ENCODE assay signal across 22 cellular contexts in genomic region chr14:29462271-29462670, GRCh38.
DNase-seq lines count a peak whose midpoint lies in the region; ATAC-seq and TF ChIP-seq lines count a peak whose summit lies in the region.
"Had no signal": no experiment of that assay in that cellular context is flagged by ENCODE, and none has a peak within 500 bp of the region (broad histone marks: within the 10 kb centered on the region; RNA-seq: fewer than 3 reads in every experiment).

No MANE protein-coding gene starts in this region.

- intact Hi-C loops in activated CD4-positive, alpha-beta memory T cell treated with anti-CD3 and anti-CD28 coated beads for 36 hours (cut with micrococcal nuclease), result no loop called here
- intact Hi-C loops in PC-3 (cut with micrococcal nuclease), result loop anchor here (5.0 kb wide), 3 partner anchors 220 to 445 kb away; no protein-coding TSS in a partner anchor

- no peak overlapping the region for H3K4me3 Mint-ChIP-seq in neural progenitor cell
- no peak overlapping the region for H3K4me3 Mint-ChIP-seq in activated CD4-positive, alpha-beta memory T cell treated with anti-CD3 and anti-CD28 coated beads for 36 hours
- H3K4me3 Mint-ChIP-seq: activated CD8-positive, alpha-beta T cell treated with anti-CD3 and anti-CD28 coated beads for 36 hours; CD4-positive, alpha-beta T cell; IgD-negative memory B cell; memory B cell; stimulated activated memory B cell treated with anti-CD40 and anti-IgM and Interleukin-4, amounts not matched to agents 10 μg/mL and 1 μg/mL and 100 μg/mL, for 72 hours had no signal

- H3K4me2 ChIP-seq in neural progenitor cell, result no peak overlapping the region
- no peak overlapping the region for H3K4me2 ChIP-seq in PC-3 (ENCODE audit: low read length)

- no peak overlapping the region for H3K9ac ChIP-seq in neural progenitor cell
- no peak overlapping the region for H3K9ac ChIP-seq in PC-3 (ENCODE audit: low read length)

- CTCF ChIA-PET in activated CD4-positive, alpha-beta memory T cell treated with anti-CD3 and anti-CD28 coated beads for 36 hours (lab: Charles Lee), result no interaction called here
- CTCF ChIA-PET in PC-3 (lab: Charles Lee), result no interaction called here

- H3K4me1 Mint-ChIP-seq in neural progenitor cell, result peaks cover 41% of the 10 kb centered on the region
- H3K4me1 Mint-ChIP-seq in activated CD4-positive, alpha-beta memory T cell treated with anti-CD3 and anti-CD28 coated beads for 36 hours (ENCODE audit: low read depth), result no peaks in the 10 kb centered on the region
- H3K4me1 Mint-ChIP-seq: IgD-negative memory B cell; memory B cell; stimulated activated memory B cell treated with anti-CD40 and anti-IgM and Interleukin-4, amounts not matched to agents 10 μg/mL and 1 μg/mL and 100 μg/mL, for 72 hours had no signal

- no peaks in the 10 kb centered on the region for H3K9me3 Mint-ChIP-seq in neural progenitor cell
- peaks cover 14% of the 10 kb centered on the region for H3K9me3 Mint-ChIP-seq in activated CD4-positive, alpha-beta memory T cell treated with anti-CD3 and anti-CD28 coated beads for 36 hours
- H3K9me3 Mint-ChIP-seq: memory B cell; stimulated activated memory B cell treated with anti-CD40 and anti-IgM and Interleukin-4, amounts not matched to agents 10 μg/mL and 1 μg/mL and 100 μg/mL, for 72 hours had no signal

- no peak for ATAC-seq in PC-3
- ATAC-seq: activated CD8-positive, alpha-beta T cell treated with anti-CD3 and anti-CD28 coated beads for 36 hours; stimulated activated memory B cell treated with anti-CD40 and anti-IgM and Interleukin-4, amounts not matched to agents 10 μg/mL and 1 μg/mL and 100 μg/mL, for 72 hours had no signal

- H3K27ac ChIP-seq in neural progenitor cell (no peak overlapping the region), PC-3 (ENCODE audit: low read length) (no peak overlapping the region)
- H3K27ac ChIP-seq: coronary artery, suprapubic skin had no signal

- H3K9me3 ChIP-seq in neural progenitor cell (ENCODE audit: low read depth), result no peaks in the 10 kb centered on the region
- H3K9me3 ChIP-seq in PC-3 (ENCODE audit: low read length), result no peaks in the 10 kb centered on the region
- H3K9me3 ChIP-seq: suprapubic skin had no signal

- H3K36me3 ChIP-seq in neural progenitor cell, result no peaks in the 10 kb centered on the region
- H3K36me3 ChIP-seq in PC-3 (ENCODE audit: low read depth, low read length), result no peaks in the 10 kb centered on the region
- H3K36me3 ChIP-seq: suprapubic skin had no signal

- H3K4me1 ChIP-seq in neural progenitor cell (peaks cover 50% of the 10 kb centered on the region), PC-3 (ENCODE audit: insufficient read depth, low read length) (peaks cover 9% of the 10 kb centered on the region)
- H3K4me1 ChIP-seq: suprapubic skin had no signal

- H3K4me3 ChIP-seq in neural progenitor cell, result no peak overlapping the region
- no peak overlapping the region for H3K4me3 ChIP-seq in PC-3 (ENCODE audit: low read length)
- H3K4me3 ChIP-seq: coronary artery, suprapubic skin had no signal

- no TSS peak for BruUV-seq in PC-3 (replicated peaks; lab: Mats Ljungman, UMichigan)

- H3F3A ChIP-seq in neural progenitor cell (ENCODE audit: low read depth) (peaks cover 10% of the 10 kb centered on the region), PC-3 (ENCODE audit: low read length, unreplicated experiment) (no peaks in the 10 kb centered on the region)

- H4K20me1 ChIP-seq in neural progenitor cell (ENCODE audit: low read depth), result no peaks in the 10 kb centered on the region
- no peaks in the 10 kb centered on the region for H4K20me1 ChIP-seq in PC-3 (ENCODE audit: low read length)

- no peaks in the 10 kb centered on the region for H3K27me3 ChIP-seq in neural progenitor cell
- H3K27me3 ChIP-seq in PC-3 (ENCODE audit: low read length), result peaks cover 30% of the 10 kb centered on the region; the same call in 1 of the 2 replicates
- H3K27me3 ChIP-seq: suprapubic skin had no signal

- POLR2A ChIA-PET in activated CD4-positive, alpha-beta memory T cell treated with anti-CD3 and anti-CD28 coated beads for 36 hours (lab: Charles Lee), result no interaction called here
- POLR2A ChIA-PET in PC-3 (lab: Charles Lee; ENCODE audit: unreplicated experiment), result no interaction called here

- H3K9me2 ChIP-seq in PC-3 (replicated peaks; ENCODE audit: low read length), result no peaks in the 10 kb centered on the region

- peak; percentile 33 for DNase-seq in NCI-H1048 (lab: John Stamatoyannopoulos, UW)
- DNase-seq in NCI-H146 (lab: John Stamatoyannopoulos, UW), result peak; percentile 96
- peak; percentile 9 for DNase-seq in NCI-H2227 (lab: John Stamatoyannopoulos, UW; ENCODE audit: unreplicated experiment)
- DNase-seq in kidney tubule cell (ENCODE audit: low spot score), result peak; percentile 19
- no peak for DNase-seq in neural progenitor cell (ENCODE audit: low spot score)
- DNase-seq in activated CD4-positive, alpha-beta memory T cell treated with anti-CD3 and anti-CD28 coated beads for 36 hours, result no peak
- DNase-seq in PC-3, result no peak
- DNase-seq: activated CD4-positive, CD25-positive, alpha-beta regulatory T cell; activated CD8-positive, alpha-beta T cell treated with anti-CD3 and anti-CD28 coated beads for 36 hours; activated naive CD4-positive, alpha-beta T cell; amniotic stem cell; CD4-positive, alpha-beta T cell; HCEC 1CT; NCI-H524; Right ventricle myocardium superior; small intestine; stimulated activated CD4-positive, alpha-beta T cell treated with anti-CD3 and anti-CD28 coated beads, Interleukin-2, amount 100 ng/mL, for 24 hours had no signal

- no peaks in the 10 kb centered on the region for H3K36me3 Mint-ChIP-seq in neural progenitor cell
- no peaks in the 10 kb centered on the region for H3K36me3 Mint-ChIP-seq in activated CD4-positive, alpha-beta memory T cell treated with anti-CD3 and anti-CD28 coated beads for 36 hours
- H3K36me3 Mint-ChIP-seq: IgD-negative memory B cell; memory B cell; stimulated activated memory B cell treated with anti-CD40 and anti-IgM and Interleukin-4, amounts not matched to agents 10 μg/mL and 1 μg/mL and 100 μg/mL, for 72 hours had no signal

- H3K27ac Mint-ChIP-seq in neural progenitor cell, result no peak overlapping the region
- H3K27ac Mint-ChIP-seq in activated CD4-positive, alpha-beta memory T cell treated with anti-CD3 and anti-CD28 coated beads for 36 hours, result no peak overlapping the region
- H3K27ac Mint-ChIP-seq: activated CD8-positive, alpha-beta T cell treated with anti-CD3 and anti-CD28 coated beads for 36 hours; CD4-positive, alpha-beta T cell; IgD-negative memory B cell; memory B cell; stimulated activated memory B cell treated with anti-CD40 and anti-IgM and Interleukin-4, amounts not matched to agents 10 μg/mL and 1 μg/mL and 100 μg/mL, for 72 hours had no signal

- no peaks in the 10 kb centered on the region for H3K27me3 Mint-ChIP-seq in neural progenitor cell (ENCODE audit: insufficient read depth, low read depth)
- H3K27me3 Mint-ChIP-seq in activated CD4-positive, alpha-beta memory T cell treated with anti-CD3 and anti-CD28 coated beads for 36 hours, result no peaks in the 10 kb centered on the region
- H3K27me3 Mint-ChIP-seq: activated CD8-positive, alpha-beta T cell treated with anti-CD3 and anti-CD28 coated beads for 36 hours; CD4-positive, alpha-beta T cell; IgD-negative memory B cell; memory B cell; stimulated activated memory B cell treated with anti-CD40 and anti-IgM and Interleukin-4, amounts not matched to agents 10 μg/mL and 1 μg/mL and 100 μg/mL, for 72 hours had no signal

- no peaks in the 10 kb centered on the region for H3K79me2 ChIP-seq in neural progenitor cell (ENCODE audit: low read depth)
- H3K79me2 ChIP-seq in PC-3 (ENCODE audit: low read length), result no peaks in the 10 kb centered on the region

- H2AFZ ChIP-seq in neural progenitor cell (replicated peaks) (no peak overlapping the region), PC-3 (ENCODE audit: low read length) (no peak overlapping the region)

- TF ChIP-seq CTCF in neural progenitor cell (IDR thresholded peaks at IDR 0.05) (no peak), PC-3 (conservative IDR thresholded peaks at IDR 0.05; ENCODE audit: low read depth, low read length) (no peak)

Comparison
In these comparisons a context has a peak if more than half of its experiments do, and no peak if none do; other contexts are left out.
1. DNase-seq: peak in NCI-H1048 (single experiment), NCI-H146 (single experiment), NCI-H2227 (single experiment) and kidney tubule cell (single experiment); none in neural progenitor cell (single experiment), activated CD4-positive, alpha-beta memory T cell treated with anti-CD3 and anti-CD28 coated beads for 36 hours (single experiment) and PC-3 (single experiment).